22 cellular contexts compared by ENCODE assay signal in the genomic region with DNA sequence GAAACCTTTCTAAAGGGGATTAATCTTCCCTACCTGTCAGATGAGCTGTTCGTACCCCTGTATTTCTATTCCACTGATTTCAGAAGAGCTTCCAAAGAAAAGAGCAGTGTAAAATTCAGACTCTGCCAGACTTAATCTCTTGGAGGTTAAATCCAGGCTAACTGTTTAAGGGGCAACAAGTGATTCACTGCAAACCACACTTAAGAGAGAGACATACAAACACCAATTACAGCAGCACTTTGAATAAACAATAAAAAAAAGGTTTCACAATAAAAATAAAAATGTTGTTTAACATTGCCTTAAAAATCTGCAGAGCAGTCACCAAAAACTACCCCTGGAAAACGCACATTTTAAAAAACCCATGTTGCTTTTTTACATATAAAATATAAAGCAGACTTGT. TPM values are rescaled to one million over a fixed set of nuclear protein-coding genes. Genes with fewer than 3 reads are reported as not detected.
DNase-seq lines count a peak whose midpoint lies in the region; ATAC-seq, FAIRE-seq and TF ChIP-seq lines count a peak whose summit lies in the region.
"Had no signal": no experiment of that assay in that cellular context is flagged by ENCODE, and none has a peak within 500 bp of the region (broad histone marks: within the 10 kb centered on the region; RNA-seq: fewer than 3 reads in every experiment).

No MANE protein-coding gene starts in this region.

- TF ChIP-seq POLR2A in IMR-90 (IDR thresholded peaks at IDR 0.05; ENCODE audit: low read depth, low read length): no peak
- TF ChIP-seq POLR2A in esophagus muscularis mucosa (IDR thresholded peaks at IDR 0.05; ENCODE audit: low read depth): no peak

- ATAC-seq in IMR-90 (ENCODE audit: low read depth): no peak
- no peak for ATAC-seq in pancreas
- ATAC-seq: activated T-helper 17 cell treated with anti-CD3 and anti-CD28 coated beads, Interleukin-2, amount 50 U/mL, for 72 hours; heart right ventricle; left ventricle myocardium superior; upper lobe of right lung had no signal

- H2AK9ac ChIP-seq in IMR-90 (replicated peaks; ENCODE audit: low read depth, low read length, poor library complexity): no peak overlapping the region

- BruUV-seq in IMR-90 (replicated peaks; lab: Mats Ljungman, UMichigan): no TSS peak

- peak overlapping the region; percentile 34 for H3K4me3 Mint-ChIP-seq in mesothelial cell of epicardium
- H3K4me3 Mint-ChIP-seq: activated naive CD8-positive, alpha-beta T cell; activated T-helper 17 cell treated with anti-CD3 and anti-CD28 coated beads, Interleukin-2, amount 50 U/mL, for 72 hours; stimulated activated naive CD8-positive, alpha-beta T cell treated with anti-CD3 and anti-CD28 coated beads, Interleukin-15, Interleukin-2, amounts not matched to agents 100 ng/mL and 50 ng/mL, for 24 hours had no signal

- H3K9me3 Mint-ChIP-seq in mesothelial cell of epicardium: peaks cover 6% of the 10 kb centered on the region
- H3K9me3 Mint-ChIP-seq: stimulated activated naive CD8-positive, alpha-beta T cell treated with anti-CD3 and anti-CD28 coated beads, Interleukin-15, Interleukin-2, amounts not matched to agents 100 ng/mL and 50 ng/mL, for 24 hours had no signal

- H3K27ac Mint-ChIP-seq in mesothelial cell of epicardium: peak overlapping the region; percentile 88
- H3K27ac Mint-ChIP-seq: activated naive CD8-positive, alpha-beta T cell; activated T-helper 17 cell treated with anti-CD3 and anti-CD28 coated beads, Interleukin-2, amount 50 U/mL, for 72 hours; stimulated activated naive CD8-positive, alpha-beta T cell treated with anti-CD3 and anti-CD28 coated beads, Interleukin-15, Interleukin-2, amounts not matched to agents 100 ng/mL and 50 ng/mL, for 24 hours had no signal

- peaks cover 6% of the 10 kb centered on the region for H3K36me3 Mint-ChIP-seq in mesothelial cell of epicardium
- H3K36me3 Mint-ChIP-seq: activated naive CD8-positive, alpha-beta T cell had no signal

- H2AFZ ChIP-seq in IMR-90 (replicated peaks; ENCODE audit: low read length, poor library complexity): no peak overlapping the region

- H3K79me1 ChIP-seq in IMR-90 (ENCODE audit: low read depth in 1 of 2, low read length in 2 of 2): peaks cover 5 to 22% of the 10 kb centered on the region in 2 experiments; a peak in 2 of 4 replicates

- H3K4me2 ChIP-seq in IMR-90 (ENCODE audit: low read depth, low read length): peak overlapping the region; percentile 41; the same call in 1 of the 2 replicates

- H3K4ac ChIP-seq in IMR-90 (ENCODE audit: low read depth, low read length): no peak overlapping the region

- no peak for FAIRE-seq in pancreas (lab: Jason Lieb, UNC)
- FAIRE-seq: colon had no signal

- H3K9ac ChIP-seq in IMR-90 (ENCODE audit: low read depth, low read length) (no peak overlapping the region), stomach smooth muscle (ENCODE audit: low read length in 2 of 2) (peak overlapping the region; percentile 43 to 66)

- H3K27ac ChIP-seq in IMR-90 (ENCODE audit: insufficient read depth, low read length) (no peak overlapping the region), esophagus muscularis mucosa (replicated peaks in 1 of 4) (peak overlapping the region; percentile 92 to 95 (median 94)), stomach smooth muscle (ENCODE audit: low read length) (peak overlapping the region; percentile 96), pancreas (no peak overlapping the region)
- H3K27ac ChIP-seq: C4-2B, heart right ventricle, upper lobe of right lung had no signal

- in situ Hi-C loops in IMR-90 (cut with MboI; ENCODE audit: low sequenced_read_pairs): no loop called here

- no peak overlapping the region for H2BK120ac ChIP-seq in IMR-90 (ENCODE audit: low read depth, low read length)

- H2BK15ac ChIP-seq in IMR-90 (ENCODE audit: low read depth, low read length): no peak overlapping the region

- no peak for TF ChIP-seq RAD21 in IMR-90 (IDR thresholded peaks at IDR 0.05; ENCODE audit: low read length)

- H4K5ac ChIP-seq in IMR-90 (ENCODE audit: low read depth, low read length): no peak overlapping the region

- intact Hi-C loops in IMR-90 (cut with micrococcal nuclease): loop anchor here (5.0 kb wide), 3 partner anchors 50 to 190 kb away; no protein-coding TSS in a partner anchor
- intact Hi-C loops in esophagus muscularis mucosa (cut with DNase I): no loop called here
- intact Hi-C loops in pancreas (cut with DNase I): no loop called here

- POLR2A ChIA-PET in IMR-90 (lab: Charles Lee; ENCODE audit: unreplicated experiment): no interaction called here

- no peak overlapping the region for H2BK20ac ChIP-seq in IMR-90 (ENCODE audit: low read depth, low read length)

- no CpG with 5 or more reads among the region's 2 CpGs for WGBS in IMR-90 (ENCODE audit: extremely low coverage in 2 of 2, insufficient read length in 1 of 2), 2 experiments
- WGBS in esophagus muscularis mucosa: 48% methylated on average over 2 of the region's 2 CpGs
- 74 to 87% methylated on average over 2 of the region's 2 CpGs for WGBS in pancreas, 2 donors

- TF ChIP-seq CTCF in IMR-90 (conservative IDR thresholded peaks at IDR 0.05; ENCODE audit: low read depth, low read length) (no peak), esophagus muscularis mucosa (IDR thresholded peaks at IDR 0.05) (no peak), mesothelial cell of epicardium (IDR thresholded peaks at IDR 0.05; ENCODE audit: unreplicated experiment) (no peak), pancreas (IDR thresholded peaks at IDR 0.05) (no peak)

- H3K4me1 ChIP-seq in IMR-90 (ENCODE audit: control insufficient read depth, insufficient read depth, low read length) (peaks cover 14% of the 10 kb centered on the region; the same call in 1 of the 2 replicates), esophagus muscularis mucosa (peaks cover 15 to 76% (median 63%) of the 10 kb centered on the region in 4 donors), stomach smooth muscle (ENCODE audit: control insufficient read depth, insufficient read depth, low read length) (peaks cover 27% of the 10 kb centered on the region), pancreas (peaks cover 0 to 16% (median 3%) of the 10 kb centered on the region in 3 donors)

- H3K4me3 ChIP-seq in IMR-90 (ENCODE audit: insufficient read depth, low read depth, low read length): no peak overlapping the region
- peak overlapping the region in 1 of 4 donors; percentile 10 for H3K4me3 ChIP-seq in esophagus muscularis mucosa
- peak overlapping the region; percentile 41 to 66 for H3K4me3 ChIP-seq in stomach smooth muscle (ENCODE audit: low read length in 2 of 2)
- H3K4me3 ChIP-seq in pancreas: no peak overlapping the region
- H3K4me3 ChIP-seq: heart right ventricle, upper lobe of right lung had no signal

- dilution Hi-C loops in IMR-90 (cut with HindIII; ENCODE audit: low sequenced_read_pairs, unreplicated experiment): no loop called here

- no peak overlapping the region for H3K56ac ChIP-seq in IMR-90 (ENCODE audit: extremely low read depth, insufficient read depth, low read length)

- no peaks in the 10 kb centered on the region for H3K36me3 ChIP-seq in IMR-90 (ENCODE audit: control insufficient read depth, insufficient read depth, low read length)
- H3K36me3 ChIP-seq in esophagus muscularis mucosa: no peaks in the 10 kb centered on the region
- H3K36me3 ChIP-seq in stomach smooth muscle (ENCODE audit: control insufficient read depth in 2 of 2, insufficient read depth in 2 of 2, low read length in 2 of 2): no peaks in the 10 kb centered on the region
- no peaks in the 10 kb centered on the region for H3K36me3 ChIP-seq in pancreas
- H3K36me3 ChIP-seq: heart right ventricle, upper lobe of right lung had no signal

- H3K9me1 ChIP-seq in IMR-90 (ENCODE audit: insufficient read depth, low read length): peaks cover 2% of the 10 kb centered on the region; the same call in 1 of the 2 replicates

- no peaks in the 10 kb centered on the region for H3K27me3 Mint-ChIP-seq in mesothelial cell of epicardium (ENCODE audit: low read depth)

- H3K27me3 ChIP-seq in IMR-90 (ENCODE audit: control insufficient read depth, insufficient read depth, low read length) (no peaks in the 10 kb centered on the region; the same call in 1 of the 2 replicates), esophagus muscularis mucosa (peaks cover 0 to 30% (median 1%) of the 10 kb centered on the region in 4 donors), stomach smooth muscle (ENCODE audit: control insufficient read depth in 1 of 2, insufficient read depth in 2 of 2, low read length in 2 of 2) (no peaks in the 10 kb centered on the region), pancreas (peaks cover 0 to 10% (median 3%) of the 10 kb centered on the region in 4 donors)

- no peak for TF ChIP-seq EP300 in esophagus muscularis mucosa (IDR thresholded peaks at IDR 0.05)

- H3K14ac ChIP-seq in IMR-90 (replicated peaks; ENCODE audit: low read depth, low read length): no peak overlapping the region

- no peak overlapping the region for H3K18ac ChIP-seq in IMR-90 (ENCODE audit: low read depth, low read length)

- peaks cover 14% of the 10 kb centered on the region; the same call in 1 of the 2 replicates for H4K20me1 ChIP-seq in IMR-90 (ENCODE audit: insufficient read depth, low read length)

- H2BK5ac ChIP-seq in IMR-90 (ENCODE audit: low read depth, low read length, poor library complexity, severe bottlenecking): no peak overlapping the region

- CTCF ChIA-PET in IMR-90 (lab: Yijun Ruan, JAX): interaction anchor here (1.1 kb wide), 1 partner anchor 189 kb away, joined by 3 read pairs; no protein-coding TSS in a partner anchor

- peaks cover 48% of the 10 kb centered on the region for H3K4me1 Mint-ChIP-seq in mesothelial cell of epicardium
- H3K4me1 Mint-ChIP-seq: activated T-helper 17 cell treated with anti-CD3 and anti-CD28 coated beads, Interleukin-2, amount 50 U/mL, for 72 hours had no signal

- no peak overlapping the region for H4K91ac ChIP-seq in IMR-90 (ENCODE audit: insufficient read depth, low read depth, low read length)

- H3K23ac ChIP-seq in IMR-90 (ENCODE audit: low read depth, low read length): no peak overlapping the region

- DNase-seq in IMR-90 (peak; percentile 20), esophagus muscularis mucosa (ENCODE audit: extremely low spot score) (no peak), mesothelial cell of epicardium (ENCODE audit: low spot score in 2 of 2, unreplicated experiment in 2 of 2) (no peak), NCI-H2081 (lab: John Stamatoyannopoulos, UW) (no peak), D341Med (ENCODE audit: low spot score) (no peak), pancreas (no peak)
- DNase-seq: activated CD4-positive, alpha-beta T cell treated with anti-CD3 and anti-CD28 coated beads, Interleukin-2, amount 50 U/mL, for 1 hour; HCEC 1CT; heart right ventricle; left ventricle myocardium superior; NCI-H146; NCI-H2171 treated with DMSO at 0.1 percent for 48 hours; NCI-H524 treated with DMSO at 0.1 percent for 48 hours; retina; stimulated activated CD4-positive, alpha-beta T cell treated with anti-CD3 and anti-CD28 coated beads, Interleukin-12 subunit alpha, Interleukin-12 subunit beta, amount 100 ng/mL, for 4 hours; upper lobe of right lung had no signal

- H2AK5ac ChIP-seq in IMR-90 (ENCODE audit: low read depth, low read length): no peak overlapping the region

- H3K9me3 ChIP-seq in IMR-90 (ENCODE audit: control insufficient read depth, insufficient read depth, low read length) (no peaks in the 10 kb centered on the region), esophagus muscularis mucosa (no peaks in the 10 kb centered on the region), stomach smooth muscle (ENCODE audit: control insufficient read depth in 2 of 2, low read length in 2 of 2) (no peaks in the 10 kb centered on the region), pancreas (no peaks in the 10 kb centered on the region)
- H3K9me3 ChIP-seq: upper lobe of right lung had no signal

- no peak overlapping the region for H4K8ac ChIP-seq in IMR-90 (ENCODE audit: low read depth in 2 of 2, low read length in 2 of 2)

RNA-seq across cellular contexts. Expression of gene ROR2, which starts 3.2 kb away (rescaled TPM):
- total RNA-seq in IMR-90 (2012; rRNA removed) (2.2 and 2.3 TPM in 2 replicates), esophagus muscularis mucosa (10 to 100 TPM; 37.4 to 71.8 (median 59.4) TPM), mesothelial cell of epicardium (36.7 to 41.0 TPM (median 39.7 TPM) in 3 replicates), pancreas (1 to 10 TPM in 4 of 6 donors, under 1 TPM in 2; 0.67 to 6.3 (median 1.3) TPM)
- polyA plus RNA-seq in IMR-90 (2012; rRNA removed) (3.5 and 4.8 TPM in 2 replicates), pancreas (1 to 10 TPM in 1 of 2 donors, under 1 TPM in 1; 0.91 to 1.2 TPM)
- 2.1 and 6.8 TPM in 2 replicates for polyA plus RNA-seq in IMR-90 (2012; cell fraction: cytosol; rRNA removed)
- polyA plus RNA-seq in IMR-90 (2012; cell fraction: nucleus; rRNA removed; ENCODE audit: low replicate concordance): 3.8 and 5.3 TPM in 2 replicates

Comparison
In these comparisons a context has a peak if more than half of its experiments do, and no peak if none do; other contexts are left out.
1. H3K27ac ChIP-seq: peak in esophagus muscularis mucosa (4 of 4) and stomach smooth muscle (single experiment); none in IMR-90 (single experiment) and pancreas (0 of 4).
2. H3K4me3 ChIP-seq: peak in stomach smooth muscle (2 of 2); none in IMR-90 (single experiment) and pancreas (0 of 4).